Comparison of ENCODE assay signal across 1 cellular context in genomic region chr12:116456683-116457082, GRCh38.
TF ChIP-seq lines count a peak whose summit lies in the region.

No MANE protein-coding gene starts in this region.

TF ChIP-seq in H1, 55 proteins besides CTCF, POLR2A, EP300 and RAD21:
- no peak for TF ChIP-seq MAX (IDR thresholded peaks at IDR 0.05)
